In genomic region chr7:99381664-99382075, GRCh38 we compare ENCODE assay signal across 15 cellular contexts. TPM values are rescaled to one million over a fixed set of nuclear protein-coding genes. Genes with fewer than 3 reads are reported as not detected.
DNase-seq lines count a peak whose midpoint lies in the region; ATAC-seq and TF ChIP-seq lines count a peak whose summit lies in the region.
"Had no signal": no experiment of that assay in that cellular context is flagged by ENCODE, and none has a peak within 500 bp of the region (broad histone marks: within the 10 kb centered on the region; RNA-seq: fewer than 3 reads in every experiment).

No MANE protein-coding gene starts in this region.

- H3K27ac ChIP-seq in neural progenitor cell, result peak overlapping the region; percentile 6
- no peak overlapping the region for H3K27ac ChIP-seq in substantia nigra (ENCODE audit: low read depth, low read length, poor library complexity, severe bottlenecking)

- peaks cover 30% of the 10 kb centered on the region for H3K4me1 Mint-ChIP-seq in T-helper 2 cell treated with Interferon-gamma antibody and Interleukin-4, amounts not matched to agents 5 μg/mL and 100 μg/mL, for 36 hours (ENCODE audit: low read depth)
- H3K4me1 Mint-ChIP-seq in IgD-negative memory B cell (peaks cover 23 to 37% (median 27%) of the 10 kb centered on the region in 3 donors), neural progenitor cell (peaks cover 3% of the 10 kb centered on the region)
- peaks cover 77% of the 10 kb centered on the region for H3K4me1 Mint-ChIP-seq in activated naive CD8-positive, alpha-beta T cell treated with anti-CD3 and anti-CD28 coated beads, Interleukin-2, amount 50 U/mL, for 24 hours

- no peaks in the 10 kb centered on the region for H3K4me1 ChIP-seq in neural progenitor cell

- no peaks in the 10 kb centered on the region for H3K27me3 Mint-ChIP-seq in T-helper 2 cell treated with Interferon-gamma antibody and Interleukin-4, amounts not matched to agents 5 μg/mL and 100 μg/mL, for 36 hours (ENCODE audit: low read depth)
- no peaks in the 10 kb centered on the region for H3K27me3 Mint-ChIP-seq in IgD-negative memory B cell
- H3K27me3 Mint-ChIP-seq in activated naive CD8-positive, alpha-beta T cell treated with anti-CD3 and anti-CD28 coated beads, Interleukin-2, amount 50 U/mL, for 24 hours, result no peaks in the 10 kb centered on the region
- H3K27me3 Mint-ChIP-seq in neural progenitor cell (ENCODE audit: insufficient read depth, low read depth), result no peaks in the 10 kb centered on the region

- no peaks in the 10 kb centered on the region for H3K9me3 Mint-ChIP-seq in T-helper 2 cell treated with Interferon-gamma antibody and Interleukin-4, amounts not matched to agents 5 μg/mL and 100 μg/mL, for 36 hours
- H3K9me3 Mint-ChIP-seq in IgD-negative memory B cell (peaks cover 0 to 2% (median 0%) of the 10 kb centered on the region in 3 donors), neural progenitor cell (no peaks in the 10 kb centered on the region)
- H3K9me3 Mint-ChIP-seq in activated naive CD8-positive, alpha-beta T cell treated with anti-CD3 and anti-CD28 coated beads, Interleukin-2, amount 50 U/mL, for 24 hours, result no peaks in the 10 kb centered on the region
- H3K9me3 Mint-ChIP-seq: neural crest cell had no signal

- no peak overlapping the region for H3K9ac ChIP-seq in neural progenitor cell

- peak overlapping the region; percentile 93 for H3K27ac Mint-ChIP-seq in T-helper 2 cell treated with Interferon-gamma antibody and Interleukin-4, amounts not matched to agents 5 μg/mL and 100 μg/mL, for 36 hours
- H3K27ac Mint-ChIP-seq in IgD-negative memory B cell (peak overlapping the region; percentile 92 to 99 (median 96)), neural progenitor cell (peak overlapping the region; percentile 63)
- H3K27ac Mint-ChIP-seq in activated naive CD8-positive, alpha-beta T cell treated with anti-CD3 and anti-CD28 coated beads, Interleukin-2, amount 50 U/mL, for 24 hours, result peak overlapping the region; percentile 94

- no peaks in the 10 kb centered on the region for H3F3A ChIP-seq in neural progenitor cell (ENCODE audit: low read depth)

- no peaks in the 10 kb centered on the region for H3K79me2 ChIP-seq in neural progenitor cell (ENCODE audit: low read depth)

- H3K27me3 ChIP-seq in neural progenitor cell, result no peaks in the 10 kb centered on the region
- H3K27me3 ChIP-seq: gastroesophageal sphincter had no signal

- H4K20me1 ChIP-seq in neural progenitor cell (ENCODE audit: low read depth), result no peaks in the 10 kb centered on the region

- peak overlapping the region; percentile 89 for H3K4me3 Mint-ChIP-seq in T-helper 2 cell treated with Interferon-gamma antibody and Interleukin-4, amounts not matched to agents 5 μg/mL and 100 μg/mL, for 36 hours
- H3K4me3 Mint-ChIP-seq in IgD-negative memory B cell (peak overlapping the region in 3 of 4 donors; percentile 73 to 83 (median 76)), neural progenitor cell (no peak overlapping the region)
- peak overlapping the region; percentile 78 for H3K4me3 Mint-ChIP-seq in activated naive CD8-positive, alpha-beta T cell treated with anti-CD3 and anti-CD28 coated beads, Interleukin-2, amount 50 U/mL, for 24 hours

- no peaks in the 10 kb centered on the region for H3K9me3 ChIP-seq in neural progenitor cell (ENCODE audit: low read depth)
- H3K9me3 ChIP-seq: gastroesophageal sphincter had no signal

- H3K36me3 Mint-ChIP-seq in T-helper 2 cell treated with Interferon-gamma antibody and Interleukin-4, amounts not matched to agents 5 μg/mL and 100 μg/mL, for 36 hours (ENCODE audit: low read depth), result peaks cover 52% of the 10 kb centered on the region
- H3K36me3 Mint-ChIP-seq in IgD-negative memory B cell (peaks cover 9% of the 10 kb centered on the region), neural progenitor cell (peaks cover 4% of the 10 kb centered on the region)
- H3K36me3 Mint-ChIP-seq in activated naive CD8-positive, alpha-beta T cell treated with anti-CD3 and anti-CD28 coated beads, Interleukin-2, amount 50 U/mL, for 24 hours (ENCODE audit: low read depth), result peaks cover 41% of the 10 kb centered on the region

- H3K36me3 ChIP-seq in neural progenitor cell, result no peaks in the 10 kb centered on the region

- H3K4me2 ChIP-seq in neural progenitor cell, result no peak overlapping the region
- H3K4me2 ChIP-seq: smooth muscle cell had no signal

- DNase-seq in T-helper 2 cell treated with Interferon-gamma antibody and Interleukin-4, amounts not matched to agents 5 μg/mL and 100 μg/mL, for 36 hours (ENCODE audit: low spot score), result no peak
- DNase-seq in T-helper 2 cell, result no peak
- DNase-seq in activated naive CD8-positive, alpha-beta T cell treated with anti-CD3 and anti-CD28 coated beads, Interleukin-2, amount 50 U/mL, for 24 hours, result no peak
- no peak for DNase-seq in neural progenitor cell (ENCODE audit: low spot score)
- DNase-seq in substantia nigra (lab: John Stamatoyannopoulos, UW), result no peak
- DNase-seq: DMS153, GM23248, kidney glomerular epithelial cell, NCI-H2171 had no signal

- ATAC-seq in activated naive CD8-positive, alpha-beta T cell treated with anti-CD3 and anti-CD28 coated beads, Interleukin-2, amount 50 U/mL, for 24 hours, result no peak
- no peak for ATAC-seq in HG02938 (IDR thresholded peaks at IDR 0.05; ENCODE audit: unreplicated experiment)
- ATAC-seq in HG02981 (IDR thresholded peaks at IDR 0.05; ENCODE audit: unreplicated experiment), result no peak
- ATAC-seq: gastroesophageal sphincter had no signal

- H2AFZ ChIP-seq in neural progenitor cell (replicated peaks), result no peak overlapping the region
- H2AFZ ChIP-seq: GM23248 had no signal

- TF ChIP-seq CTCF in neural progenitor cell (IDR thresholded peaks at IDR 0.05), result no peak

- no peak overlapping the region for H3K4me3 ChIP-seq in neural progenitor cell
- H3K4me3 ChIP-seq: GM23248, smooth muscle cell had no signal

RNA-seq across cellular contexts. Expression of gene ARPC1B, which starts 7.1 kb away (rescaled TPM):
- 728 TPM for polyA plus RNA-seq in IgD-negative memory B cell
- total RNA-seq in neural progenitor cell (ENCODE audit: low replicate concordance), result 23.6 and 50.5 TPM in 2 replicates

RNA-seq across cellular contexts. Expression of gene PDAP1, which starts 26.7 kb away (rescaled TPM):
- 33.8 TPM for polyA plus RNA-seq in IgD-negative memory B cell
- 136 and 170 TPM in 2 replicates for total RNA-seq in neural progenitor cell (ENCODE audit: low replicate concordance)

RNA-seq across cellular contexts. Expression of gene BUD31, which starts 27.1 kb away (rescaled TPM):
- 162 TPM for polyA plus RNA-seq in IgD-negative memory B cell
- total RNA-seq in neural progenitor cell (ENCODE audit: low replicate concordance), result 59.7 and 98.2 TPM in 2 replicates

RNA-seq across cellular contexts. Expression of gene ARPC1A, which starts 56.0 kb away (rescaled TPM):
- 81.5 TPM for polyA plus RNA-seq in IgD-negative memory B cell
- 143 and 154 TPM in 2 replicates for total RNA-seq in neural progenitor cell (ENCODE audit: low replicate concordance)

RNA-seq across cellular contexts. Expression of gene PTCD1, which starts 56.9 kb away (rescaled TPM):
- polyA plus RNA-seq in IgD-negative memory B cell, result 5.5 TPM
- total RNA-seq in neural progenitor cell (ENCODE audit: low replicate concordance), result 8.3 and 10.5 TPM in 2 replicates
